In the genomic region with DNA sequence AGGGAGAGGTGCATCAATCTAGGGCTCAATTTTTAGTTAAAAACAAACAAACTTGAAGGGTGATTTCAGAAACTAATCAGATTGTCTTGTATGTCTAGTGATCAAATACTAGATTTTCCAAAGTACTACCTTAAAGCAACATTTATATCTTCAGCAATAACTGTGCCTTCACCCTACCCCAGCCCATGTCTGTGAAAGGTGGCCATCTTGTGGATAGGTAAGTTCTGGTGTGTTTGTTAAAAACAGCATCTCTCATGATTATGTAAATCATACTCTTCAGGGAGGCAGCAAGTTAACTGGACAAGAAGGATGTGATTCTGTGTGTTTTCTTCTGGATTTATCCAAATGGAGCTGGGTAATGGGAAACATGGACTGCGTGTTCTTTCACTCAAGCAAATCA, we compare ENCODE assay signal across 12 cellular contexts.
DNase-seq lines count a peak whose midpoint lies in the region; ATAC-seq and TF ChIP-seq lines count a peak whose summit lies in the region.
"Had no signal": no experiment of that assay in that cellular context is flagged by ENCODE, and none has a peak within 500 bp of the region (broad histone marks: within the 10 kb centered on the region; RNA-seq: fewer than 3 reads in every experiment).

No MANE protein-coding gene starts in this region.

- in situ Hi-C loops in GM13977 (cut with MboI; ENCODE audit: low pct_unique_long_range_greater_than_20kb, low sequenced_read_pairs, unreplicated experiment), result no loop called here

- H3K4me3 ChIP-seq in LNCaP clone FGC (ENCODE audit: low read depth, low read length) (no peak overlapping the region), prostate gland (no peak overlapping the region)

- peaks cover 6% of the 10 kb centered on the region for H3K9me3 ChIP-seq in CD4-positive, alpha-beta T cell (ENCODE audit: control insufficient read depth, low read length)
- H3K9me3 ChIP-seq in prostate gland, result no peaks in the 10 kb centered on the region

- no peak for TF ChIP-seq POLR2A in prostate gland (IDR thresholded peaks at IDR 0.05)

- peaks cover 7% of the 10 kb centered on the region for H3K4me1 Mint-ChIP-seq in CD4-positive, alpha-beta T cell (ENCODE audit: low read depth)

- intact Hi-C loops in CD4-positive, alpha-beta T cell (cut with DNase I, micrococcal nuclease), result loop anchor here (2.0 to 10.0 kb wide), 2 partner anchors 162 to 642 kb away; no protein-coding TSS in a partner anchor
- intact Hi-C loops in prostate gland (cut with DNase I), result no loop called here

- no peak overlapping the region for H3K4me3 Mint-ChIP-seq in CD4-positive, alpha-beta T cell

- no peaks in the 10 kb centered on the region for H3K27me3 Mint-ChIP-seq in CD4-positive, alpha-beta T cell

- no peak for DNase-seq in CD4-positive, alpha-beta T cell
- DNase-seq in GM13977 (ENCODE audit: low spot score) (no peak), LNCaP clone FGC (ENCODE audit: low read depth) (no peak), dermis blood vessel endothelial cell (peak; percentile 4), prostate gland (ENCODE audit: low spot score) (no peak), NCI-H510A (lab: John Stamatoyannopoulos, UW) (no peak), NCI-H2227 treated with DMSO at 0.1 percent for 48 hours (lab: John Stamatoyannopoulos, UW) (no peak)
- DNase-seq: NCI-H1105 treated with DMSO at 0.1 percent for 48 hours, NCI-H526, nucleus accumbens had no signal

- no peaks in the 10 kb centered on the region for H3K27me3 ChIP-seq in CD4-positive, alpha-beta T cell (ENCODE audit: control insufficient read depth, insufficient read depth, low read length)
- no peaks in the 10 kb centered on the region for H3K27me3 ChIP-seq in prostate gland (replicated peaks; ENCODE audit: insufficient read depth)

- CTCF ChIA-PET in CD4-positive, alpha-beta T cell (lab: Charles Lee), result no interaction called here

- no peak for TF ChIP-seq CTCF in CD4-positive, alpha-beta T cell (IDR thresholded peaks at IDR 0.05)
- TF ChIP-seq CTCF in GM13977 (IDR thresholded peaks at IDR 0.05; ENCODE audit: extremely low read depth, insufficient read depth, missing control alignments) (peak; percentile 8), LNCaP clone FGC (IDR thresholded peaks at IDR 0.05; ENCODE audit: control insufficient read depth, extremely low read depth, insufficient read depth) (peak; percentile 47), prostate gland (IDR thresholded peaks at IDR 0.05) (peak in 1 of 4 experiments; percentile 27)

- WGBS in prostate gland, result 95% methylated on average over 1 of the region's 1 CpG

- H3K4me1 ChIP-seq in prostate gland (replicated peaks), result no peaks in the 10 kb centered on the region

- no peaks in the 10 kb centered on the region for H3K36me3 ChIP-seq in prostate gland

- POLR2A ChIA-PET in CD4-positive, alpha-beta T cell (lab: Charles Lee), result no interaction called here

- H3K36me3 Mint-ChIP-seq in CD4-positive, alpha-beta T cell (ENCODE audit: low read depth), result no peaks in the 10 kb centered on the region

- H3K27ac ChIP-seq in CD4-positive, alpha-beta T cell (ENCODE audit: low read depth, low read length), result no peak overlapping the region
- H3K27ac ChIP-seq in prostate gland, result no peak overlapping the region
- H3K27ac ChIP-seq: C4-2B had no signal

- H3K27ac Mint-ChIP-seq in CD4-positive, alpha-beta T cell, result no peak overlapping the region

- ATAC-seq in CD4-positive, alpha-beta T cell (ENCODE audit: poor library complexity), result peak; percentile 51
- ATAC-seq in HG02642 (IDR thresholded peaks at IDR 0.05; ENCODE audit: poor library complexity, unreplicated experiment), result no peak

- peaks cover 2% of the 10 kb centered on the region for H3K9me3 Mint-ChIP-seq in CD4-positive, alpha-beta T cell
